Comparison of ENCODE assay signal across 1 cellular context in genomic region chr6:137171824-137172733, GRCh38.
TF ChIP-seq lines count a peak whose summit lies in the region.

No MANE protein-coding gene starts in this region.

TF ChIP-seq in HepG2, 621 proteins besides CTCF, POLR2A, EP300 and RAD21:
- TF ChIP-seq ZNF549 (CRISPR knock-in tag; IDR thresholded peaks at IDR 0.05) (no peak), BCL6 (CRISPR knock-in tag; IDR thresholded peaks at IDR 0.05) (no peak), ZNF121 (CRISPR knock-in tag; IDR thresholded peaks at IDR 0.05) (no peak), ZNF777 (CRISPR knock-in tag; IDR thresholded peaks at IDR 0.05) (no peak), ZNF329 (CRISPR knock-in tag; IDR thresholded peaks at IDR 0.05; ENCODE audit: low read depth) (no peak), MIXL1 (CRISPR knock-in tag; IDR thresholded peaks at IDR 0.05) (no peak), ATF7-NPFF (CRISPR knock-in tag; IDR thresholded peaks at IDR 0.05; ENCODE audit: low read depth) (no peak), PHF20 (CRISPR knock-in tag; IDR thresholded peaks at IDR 0.05) (no peak), FOXO1 (CRISPR knock-in tag; IDR thresholded peaks at IDR 0.05) (no peak)
